25 cellular contexts compared by ENCODE assay signal in the genomic region with DNA sequence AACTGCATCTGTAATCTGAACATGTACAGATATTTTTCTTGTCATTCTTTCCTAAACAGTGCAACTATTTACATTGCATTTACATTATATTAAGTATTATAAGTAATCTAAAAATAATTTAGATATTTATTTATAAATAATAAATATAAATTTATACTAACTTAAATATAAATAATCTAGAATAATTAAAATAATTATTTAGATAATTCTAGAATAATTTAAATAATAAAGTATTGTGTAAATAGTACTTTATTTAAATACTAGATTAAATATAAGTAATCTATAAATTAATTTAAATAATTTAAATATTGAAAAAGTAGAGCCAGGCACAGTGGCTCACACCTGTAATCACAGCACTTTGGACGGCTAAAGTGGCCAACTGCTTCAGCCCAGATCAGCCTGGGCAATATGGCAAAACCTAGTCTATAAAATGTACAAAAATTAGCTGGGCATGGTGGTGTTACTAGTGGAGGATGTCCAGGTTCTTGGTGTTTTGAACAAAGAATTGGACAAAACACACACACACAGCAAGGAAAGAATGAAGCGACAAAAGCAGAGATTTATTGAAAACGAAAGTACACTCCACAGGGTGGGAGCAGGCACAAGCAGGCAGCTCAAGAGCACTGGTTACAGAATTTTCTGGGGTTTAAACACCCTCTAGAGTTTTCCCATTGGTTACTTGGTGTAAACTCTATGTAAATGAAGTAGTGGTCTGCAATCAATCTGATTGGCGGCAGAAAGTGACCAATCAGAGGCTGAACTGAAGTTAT.
DNase-seq lines count a peak whose midpoint lies in the region; ATAC-seq, FAIRE-seq and TF ChIP-seq lines count a peak whose summit lies in the region.
"Had no signal": no experiment of that assay in that cellular context is flagged by ENCODE, and none has a peak within 500 bp of the region (broad histone marks: within the 10 kb centered on the region; RNA-seq: fewer than 3 reads in every experiment).

No MANE protein-coding gene starts in this region.

- peaks cover 22% of the 10 kb centered on the region for H3K9me3 Mint-ChIP-seq in activated CD4-positive, alpha-beta T cell treated with anti-CD3 and anti-CD28 coated beads, Interleukin-2, amount 10 ng/mL, durations not matched to agents 24 days and 14 days
- H3K9me3 Mint-ChIP-seq in nephron progenitor cell, result peaks cover 7% of the 10 kb centered on the region

- TF ChIP-seq CTCF in kidney (IDR thresholded peaks at IDR 0.05; ENCODE audit: borderline replicate concordance, extremely low read depth, insufficient read depth) (no peak), nephron progenitor cell (IDR thresholded peaks at IDR 0.05) (no peak)

- peaks cover 0 to 2% of the 10 kb centered on the region in 2 donors for H3K9me3 ChIP-seq in kidney (ENCODE audit: control insufficient read depth in 1 of 2, low read length in 2 of 2)
- H3K9me3 ChIP-seq: SJSA1 had no signal

- H3K4me1 Mint-ChIP-seq in activated CD4-positive, alpha-beta T cell treated with anti-CD3 and anti-CD28 coated beads, Interleukin-2, amount 10 ng/mL, durations not matched to agents 24 days and 14 days, result peaks cover 8% of the 10 kb centered on the region
- peaks cover 5% of the 10 kb centered on the region for H3K4me1 Mint-ChIP-seq in nephron progenitor cell

- peak; percentile 99 for FAIRE-seq in G401.6 (lab: Jason Lieb, UNC)
- peak; percentile 94 for FAIRE-seq in TTC549 (lab: Jason Lieb, UNC)
- peak; percentile 98 for FAIRE-seq in kidney (lab: Jason Lieb, UNC)
- FAIRE-seq: D721Med, H1 had no signal

- H3K27me3 Mint-ChIP-seq in activated CD4-positive, alpha-beta T cell treated with anti-CD3 and anti-CD28 coated beads, Interleukin-2, amount 10 ng/mL, durations not matched to agents 24 days and 14 days, result no peaks in the 10 kb centered on the region
- peaks cover 3% of the 10 kb centered on the region for H3K27me3 Mint-ChIP-seq in nephron progenitor cell (ENCODE audit: low read depth, poor library complexity)
- H3K27me3 Mint-ChIP-seq: CD4-positive, CD25-positive, alpha-beta regulatory T cell had no signal

- peaks cover 12% of the 10 kb centered on the region for H3K36me3 Mint-ChIP-seq in activated CD4-positive, alpha-beta T cell treated with anti-CD3 and anti-CD28 coated beads, Interleukin-2, amount 10 ng/mL, durations not matched to agents 24 days and 14 days (ENCODE audit: low read depth)
- no peaks in the 10 kb centered on the region for H3K36me3 Mint-ChIP-seq in nephron progenitor cell (ENCODE audit: low read depth)
- H3K36me3 Mint-ChIP-seq: CD4-positive, CD25-positive, alpha-beta regulatory T cell had no signal

- ATAC-seq in GM19395 (IDR thresholded peaks at IDR 0.05; ENCODE audit: unreplicated experiment) (no peak), HG02571 (IDR thresholded peaks at IDR 0.05; ENCODE audit: unreplicated experiment) (no peak)
- ATAC-seq: PC-3, Right ventricle myocardium inferior had no signal

- peak; percentile 43 for DNase-seq in activated CD4-positive, alpha-beta T cell treated with anti-CD3 and anti-CD28 coated beads, Interleukin-2, amount 10 ng/mL, durations not matched to agents 24 days and 14 days
- no peak for DNase-seq in activated CD4-positive, alpha-beta T cell treated with anti-CD3 and anti-CD28 coated beads for 48 hours
- DNase-seq in kidney, result no peak
- no peak for DNase-seq in nephron progenitor cell
- DNase-seq: CD4-positive, CD25-positive, alpha-beta regulatory T cell; HCEC 1CT; Karpas-422; MV-4-11; NCI-H1105; NCI-H1436 treated with DMSO at 0.1 percent for 48 hours; NCI-H187 treated with DMSO at 0.1 percent for 48 hours; NCI-H524; NCI-H774; NK-92 treated with Interleukin-12 subunit alpha and Interleukin-12 subunit beta, amount 100 ng/mL, for 24 hours; PC-3 had no signal

- no peak overlapping the region for H3K27ac ChIP-seq in kidney (ENCODE audit: low read depth in 2 of 2, low read length in 2 of 2)
- H3K27ac ChIP-seq: 22Rv1, BLaER1, SJSA1 had no signal

- no peaks in the 10 kb centered on the region for H3K4me1 ChIP-seq in kidney (ENCODE audit: control insufficient read depth in 1 of 2, insufficient read depth in 1 of 2, low read depth in 1 of 2, low read length in 2 of 2)
- H3K4me1 ChIP-seq: BLaER1, SJSA1 had no signal

- no peaks in the 10 kb centered on the region for H3K36me3 ChIP-seq in kidney (ENCODE audit: control insufficient read depth in 1 of 2, insufficient read depth in 2 of 2, low read length in 2 of 2)
- H3K36me3 ChIP-seq: BLaER1, SJSA1 had no signal

- H3K4me3 ChIP-seq in kidney (ENCODE audit: low read length in 2 of 2), result no peak overlapping the region
- H3K4me3 ChIP-seq: BLaER1, SJSA1 had no signal

- no peak overlapping the region for H3K4me3 Mint-ChIP-seq in activated CD4-positive, alpha-beta T cell treated with anti-CD3 and anti-CD28 coated beads, Interleukin-2, amount 10 ng/mL, durations not matched to agents 24 days and 14 days
- no peak overlapping the region for H3K4me3 Mint-ChIP-seq in nephron progenitor cell
- H3K4me3 Mint-ChIP-seq: CD4-positive, CD25-positive, alpha-beta regulatory T cell had no signal

- no peak overlapping the region for H3K9ac ChIP-seq in kidney (ENCODE audit: low read length in 2 of 2)
- H3K9ac ChIP-seq: BLaER1 had no signal

- no peak overlapping the region for H3K27ac Mint-ChIP-seq in activated CD4-positive, alpha-beta T cell treated with anti-CD3 and anti-CD28 coated beads, Interleukin-2, amount 10 ng/mL, durations not matched to agents 24 days and 14 days
- no peak overlapping the region for H3K27ac Mint-ChIP-seq in nephron progenitor cell
- H3K27ac Mint-ChIP-seq: CD4-positive, CD25-positive, alpha-beta regulatory T cell had no signal

- intact Hi-C loops in activated CD4-positive, alpha-beta T cell treated with anti-CD3 and anti-CD28 coated beads, Interleukin-2, amount 10 ng/mL, durations not matched to agents 24 days and 14 days (cut with micrococcal nuclease), result no loop called here
- intact Hi-C loops in kidney (cut with DNase I), result no loop called here
